ENCODE assay signal across 13 cellular contexts in the genomic region with DNA sequence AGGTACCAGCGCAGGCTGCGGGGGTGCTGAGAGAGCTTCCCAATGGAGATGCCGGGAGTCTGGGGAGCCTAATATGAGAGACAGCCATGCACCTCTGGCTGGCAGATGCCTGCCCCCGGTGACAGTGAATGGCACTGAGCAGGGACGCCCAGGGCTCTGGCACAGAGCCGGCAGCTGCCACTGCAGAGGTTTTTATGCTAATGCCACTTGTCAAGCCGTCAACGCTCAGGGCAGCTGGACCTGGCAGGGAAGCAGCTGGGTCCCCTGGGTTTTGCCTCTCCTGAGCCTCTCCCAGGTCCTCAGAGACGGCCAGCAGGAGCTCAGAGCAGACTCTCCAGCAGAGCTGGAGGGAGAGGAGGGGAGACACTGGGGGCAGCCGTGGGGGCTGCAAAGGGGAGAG.
DNase-seq lines count a peak whose midpoint lies in the region; ATAC-seq, FAIRE-seq and TF ChIP-seq lines count a peak whose summit lies in the region.
"Had no signal": no experiment of that assay in that cellular context is flagged by ENCODE, and none has a peak within 500 bp of the region (broad histone marks: within the 10 kb centered on the region; RNA-seq: fewer than 3 reads in every experiment).

No MANE protein-coding gene starts in this region.

- 50% methylated on average over 10 of the region's 10 CpGs for WGBS in right cardiac atrium

- no peaks in the 10 kb centered on the region for H3K36me3 ChIP-seq in CD8-positive, alpha-beta memory T cell (ENCODE audit: insufficient read depth, low read length)
- H3K36me3 ChIP-seq: HAP-1 had no signal

- no peak overlapping the region for H3K4me3 Mint-ChIP-seq in CD8-positive, alpha-beta memory T cell
- H3K4me3 Mint-ChIP-seq: stimulated activated naive B cell treated with anti-CD40 and anti-IgM and Interleukin-4, amounts not matched to agents 10 μg/mL and 1 μg/mL and 100 μg/mL, for 72 hours had no signal

- intact Hi-C loops in right cardiac atrium (cut with DNase I), result no loop called here

- no peak for TF ChIP-seq POLR2A in H54 (IDR thresholded peaks at IDR 0.05; ENCODE audit: low read depth, low read length)

- H3K4me3 ChIP-seq in right cardiac atrium (ENCODE audit: low read length), result no peak overlapping the region
- no peak overlapping the region for H3K4me3 ChIP-seq in CD8-positive, alpha-beta memory T cell (ENCODE audit: low read length)
- H3K4me3 ChIP-seq: HAP-1 had no signal

- peaks cover 0 to 2% (median 0%) of the 10 kb centered on the region in 5 donors for H3K9me3 Mint-ChIP-seq in CD8-positive, alpha-beta memory T cell
- H3K9me3 Mint-ChIP-seq: activated naive CD4-positive, alpha-beta T cell treated with anti-CD3 and anti-CD28 coated beads, Interleukin-2, amount 50 U/mL, for 72 hours; stimulated activated naive B cell treated with anti-CD40 and anti-IgM and Interleukin-4, amounts not matched to agents 10 μg/mL and 1 μg/mL and 100 μg/mL, for 72 hours had no signal

- no peaks in the 10 kb centered on the region for H3K9me3 ChIP-seq in right cardiac atrium (ENCODE audit: control insufficient read depth, low read length)
- no peaks in the 10 kb centered on the region for H3K9me3 ChIP-seq in CD8-positive, alpha-beta memory T cell (ENCODE audit: low read length)
- H3K9me3 ChIP-seq: HAP-1 had no signal

- H3K36me3 Mint-ChIP-seq in CD8-positive, alpha-beta memory T cell, result no peaks in the 10 kb centered on the region
- H3K36me3 Mint-ChIP-seq: activated naive CD4-positive, alpha-beta T cell treated with anti-CD3 and anti-CD28 coated beads, Interleukin-2, amount 50 U/mL, for 72 hours; stimulated activated naive B cell treated with anti-CD40 and anti-IgM and Interleukin-4, amounts not matched to agents 10 μg/mL and 1 μg/mL and 100 μg/mL, for 72 hours had no signal

- no peak overlapping the region for H3K27ac ChIP-seq in right cardiac atrium (ENCODE audit: low read length)
- no peak overlapping the region for H3K27ac ChIP-seq in caudate nucleus (ENCODE audit: low read depth, low read length)
- H3K27ac ChIP-seq in CD8-positive, alpha-beta memory T cell (ENCODE audit: low read depth, low read length), result no peak overlapping the region

- no peaks in the 10 kb centered on the region for H3K27me3 ChIP-seq in right cardiac atrium (ENCODE audit: control insufficient read depth, insufficient read depth)
- no peaks in the 10 kb centered on the region for H3K27me3 ChIP-seq in CD8-positive, alpha-beta memory T cell (ENCODE audit: insufficient read depth, low read length, poor library complexity, severe bottlenecking)

- DNase-seq in DMS153 (lab: John Stamatoyannopoulos, UW) (peak; percentile 90), NCI-H1436 (lab: John Stamatoyannopoulos, UW) (peak; percentile 88), NCI-H526 treated with DMSO at 0.1 percent for 48 hours (lab: John Stamatoyannopoulos, UW) (peak; percentile 93), right cardiac atrium (peak in 2 of 3 donors; percentile 57 to 70), caudate nucleus (lab: John Stamatoyannopoulos, UW) (no peak), H54 (ENCODE audit: insufficient read length, low spot score) (no peak)
- DNase-seq in CD8-positive, alpha-beta memory T cell, result no peak
- DNase-seq: kidney glomerular epithelial cell; stimulated activated CD4-positive, alpha-beta T cell treated with anti-CD3 and anti-CD28 coated beads, Interleukin-4, amount 100 ng/mL, for 4 hours; stimulated activated naive B cell treated with anti-CD40 and anti-IgM and Interleukin-4, amounts not matched to agents 10 μg/mL and 1 μg/mL and 100 μg/mL, for 72 hours had no signal

- no peak for FAIRE-seq in H54 (lab: Jason Lieb, UNC)

- H3K4me1 ChIP-seq in right cardiac atrium (ENCODE audit: control insufficient read depth, insufficient read depth, low read length), result no peaks in the 10 kb centered on the region
- H3K4me1 ChIP-seq in CD8-positive, alpha-beta memory T cell (ENCODE audit: insufficient read depth, low read length), result no peaks in the 10 kb centered on the region

- peaks cover 10 to 25% of the 10 kb centered on the region in 2 donors for H3K27me3 Mint-ChIP-seq in CD8-positive, alpha-beta memory T cell

- ATAC-seq in right cardiac atrium (peak in 1 of 2 donors; percentile 36), HG03457 (IDR thresholded peaks at IDR 0.05; ENCODE audit: unreplicated experiment) (no peak)
- ATAC-seq: activated naive CD4-positive, alpha-beta T cell treated with anti-CD3 and anti-CD28 coated beads, Interleukin-2, amount 50 U/mL, for 72 hours; stimulated activated naive B cell treated with anti-CD40 and anti-IgM and Interleukin-4, amounts not matched to agents 10 μg/mL and 1 μg/mL and 100 μg/mL, for 72 hours had no signal

- no peaks in the 10 kb centered on the region for H3K4me1 Mint-ChIP-seq in CD8-positive, alpha-beta memory T cell
- H3K4me1 Mint-ChIP-seq: stimulated activated naive B cell treated with anti-CD40 and anti-IgM and Interleukin-4, amounts not matched to agents 10 μg/mL and 1 μg/mL and 100 μg/mL, for 72 hours had no signal

- no peak overlapping the region for H3K27ac Mint-ChIP-seq in CD8-positive, alpha-beta memory T cell
- H3K27ac Mint-ChIP-seq: activated naive CD4-positive, alpha-beta T cell treated with anti-CD3 and anti-CD28 coated beads, Interleukin-2, amount 50 U/mL, for 72 hours; stimulated activated naive B cell treated with anti-CD40 and anti-IgM and Interleukin-4, amounts not matched to agents 10 μg/mL and 1 μg/mL and 100 μg/mL, for 72 hours had no signal

- CTCF ChIA-PET in CD8-positive, alpha-beta memory T cell (lab: Charles Lee), result interaction anchor here (1.2 kb wide), 1 partner anchor 8 kb away, joined by 3 read pairs; no protein-coding TSS in a partner anchor

- POLR2A ChIA-PET in CD8-positive, alpha-beta memory T cell (lab: Charles Lee), result no interaction called here

Comparison
In these comparisons a context has a peak if more than half of its experiments do, and no peak if none do; other contexts are left out.
1. DNase-seq: peak in DMS153 (single experiment), NCI-H1436 (single experiment), NCI-H526 treated with DMSO at 0.1 percent for 48 hours (single experiment) and right cardiac atrium (2 of 3); none in caudate nucleus (0 of 61), CD8-positive, alpha-beta memory T cell (0 of 5) and H54 (single experiment).